In the genomic region with DNA sequence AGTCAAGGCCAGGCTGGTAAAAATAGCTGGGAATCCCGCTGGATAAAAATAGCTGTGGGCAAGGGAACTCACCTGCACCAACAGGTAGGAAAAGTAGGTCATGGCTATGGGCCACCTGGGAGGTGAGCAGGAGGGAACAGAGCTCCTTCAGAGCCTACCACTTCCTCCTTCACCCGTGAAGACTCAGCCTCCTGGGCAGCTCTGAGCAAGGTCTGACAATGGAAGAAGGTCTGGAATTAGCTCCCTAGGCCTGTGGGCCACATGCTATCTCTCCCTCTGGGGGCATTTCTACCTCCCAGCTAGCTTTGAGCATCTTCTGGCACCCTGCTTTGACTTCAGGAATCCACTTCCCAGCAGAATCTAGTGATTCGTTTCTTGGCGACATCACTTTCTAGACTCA, we compare ENCODE assay signal across 14 cellular contexts.
DNase-seq lines count a peak whose midpoint lies in the region; ATAC-seq and TF ChIP-seq lines count a peak whose summit lies in the region.
"Had no signal": no experiment of that assay in that cellular context is flagged by ENCODE, and none has a peak within 500 bp of the region (broad histone marks: within the 10 kb centered on the region; RNA-seq: fewer than 3 reads in every experiment).

No MANE protein-coding gene starts in this region.

- no peak for TF ChIP-seq EP300 in sigmoid colon (IDR thresholded peaks at IDR 0.05)

- POLR2A ChIA-PET in A673 (lab: Charles Lee; ENCODE audit: low non-redundant PET) = no interaction called here

- H3K36me3 ChIP-seq in GM23248 (ENCODE audit: low read depth) = no peaks in the 10 kb centered on the region
- H3K36me3 ChIP-seq in ascending aorta = no peaks in the 10 kb centered on the region
- no peaks in the 10 kb centered on the region for H3K36me3 ChIP-seq in sigmoid colon
- no peaks in the 10 kb centered on the region for H3K36me3 ChIP-seq in A673 (ENCODE audit: insufficient read depth, low read length, poor library complexity, severe bottlenecking)
- H3K36me3 ChIP-seq: BLaER1 had no signal

- H3K27ac ChIP-seq in GM23248 (peak overlapping the region; percentile 84), ascending aorta (peak overlapping the region; percentile 75 to 87), right cardiac atrium (ENCODE audit: low read length) (peak overlapping the region; percentile 49), sigmoid colon (peak overlapping the region; percentile 73 to 86 (median 78)), A673 (ENCODE audit: low read depth, low read length, poor library complexity, severe bottlenecking) (no peak overlapping the region)
- H3K27ac ChIP-seq: BLaER1 had no signal

- peak overlapping the region; percentile 31 for H3K9ac ChIP-seq in GM23248
- H3K9ac ChIP-seq: BLaER1 had no signal

- no peaks in the 10 kb centered on the region for H3K9me2 ChIP-seq in GM23248 (ENCODE audit: insufficient read depth)

- H3K79me2 ChIP-seq in GM23248 (ENCODE audit: insufficient read depth) = no peaks in the 10 kb centered on the region

- H3K9me3 ChIP-seq in GM23248 (ENCODE audit: low read depth) (no peaks in the 10 kb centered on the region), ascending aorta (no peaks in the 10 kb centered on the region), right cardiac atrium (ENCODE audit: control insufficient read depth, low read length) (no peaks in the 10 kb centered on the region), sigmoid colon (peaks cover 0 to 4% (median 0%) of the 10 kb centered on the region in 4 donors), A673 (ENCODE audit: low read depth, low read length, poor library complexity, severe bottlenecking) (no peaks in the 10 kb centered on the region)

- no TSS peak for BruUV-seq in A673 (replicated peaks; lab: Mats Ljungman, UMichigan)

- TF ChIP-seq POLR2A in sigmoid colon (IDR thresholded peaks at IDR 0.05) = no peak

- WGBS in GM23248 (ENCODE audit: low coverage in 1 of 2, low lambda C conversion rate in 2 of 2, missing lambda C conversion rate in 2 of 2), 2 experiments = 61 to 66% methylated on average over 4 of the region's 4 CpGs
- WGBS in right cardiac atrium = 58% methylated on average over 4 of the region's 4 CpGs
- 66 to 69% methylated on average over 4 of the region's 4 CpGs for WGBS in sigmoid colon, 2 donors

- no peak for ATAC-seq in right cardiac atrium
- ATAC-seq: HepG2 had no signal

- H4K20me1 ChIP-seq in GM23248 (ENCODE audit: insufficient read depth) = no peaks in the 10 kb centered on the region
- H4K20me1 ChIP-seq: BLaER1 had no signal

- H3K27me3 ChIP-seq in GM23248 (replicated peaks; ENCODE audit: insufficient read depth) (no peaks in the 10 kb centered on the region), ascending aorta (no peaks in the 10 kb centered on the region), right cardiac atrium (ENCODE audit: control insufficient read depth, insufficient read depth) (no peaks in the 10 kb centered on the region), sigmoid colon (no peaks in the 10 kb centered on the region), A673 (replicated peaks; ENCODE audit: insufficient read depth, low read depth, low read length, poor library complexity) (no peaks in the 10 kb centered on the region)
- H3K27me3 ChIP-seq: BLaER1, dorsolateral prefrontal cortex had no signal

- peaks cover 43% of the 10 kb centered on the region for H3K4me1 ChIP-seq in GM23248 (ENCODE audit: insufficient read depth)
- peaks cover 0 to 17% of the 10 kb centered on the region in 2 donors for H3K4me1 ChIP-seq in ascending aorta
- H3K4me1 ChIP-seq in right cardiac atrium (ENCODE audit: control insufficient read depth, insufficient read depth, low read length) = peaks cover 10% of the 10 kb centered on the region
- peaks cover 0 to 34% (median 31%) of the 10 kb centered on the region in 4 donors for H3K4me1 ChIP-seq in sigmoid colon
- H3K4me1 ChIP-seq in A673 (ENCODE audit: insufficient read depth, low read length, poor library complexity, severe bottlenecking) = peaks cover 9% of the 10 kb centered on the region

- H3K4me3 ChIP-seq in GM23248 (no peak overlapping the region), ascending aorta (no peak overlapping the region), right cardiac atrium (ENCODE audit: low read length) (no peak overlapping the region), sigmoid colon (no peak overlapping the region), A673 (ENCODE audit: low read depth, low read length, poor library complexity, severe bottlenecking) (no peak overlapping the region)
- H3K4me3 ChIP-seq: BLaER1, dorsolateral prefrontal cortex had no signal

- in situ Hi-C loops in GM23248 (cut with MboI) = no loop called here

- CTCF ChIA-PET in A673 (lab: Charles Lee) = no interaction called here

- intact Hi-C loops in ascending aorta (cut with DNase I) (loop anchor here (2.0 to 5.0 kb wide), 2 partner anchors 19 to 104 kb away; no protein-coding TSS in a partner anchor), right cardiac atrium (cut with DNase I) (no loop called here), sigmoid colon (cut with DNase I) (loop anchor here (1.0 to 5.0 kb wide), 2 partner anchors 74 to 100 kb away; no protein-coding TSS in a partner anchor), A673 (cut with micrococcal nuclease; ENCODE audit: unreplicated experiment) (no loop called here)

- no peak overlapping the region for H2AFZ ChIP-seq in GM23248

- peak overlapping the region; percentile 58 for H3K4me2 ChIP-seq in GM23248 (ENCODE audit: unreplicated experiment)

- peaks cover 37% of the 10 kb centered on the region for H3F3A ChIP-seq in GM23248 (ENCODE audit: insufficient read depth)

- DNase-seq in GM23248 = peak; percentile 38
- no peak for DNase-seq in ascending aorta (ENCODE audit: low spot score in 2 of 2)
- no peak for DNase-seq in right cardiac atrium
- no peak for DNase-seq in sigmoid colon
- no peak for DNase-seq in DMS53 treated with DMSO at 0.1 percent for 48 hours (lab: John Stamatoyannopoulos, UW; ENCODE audit: unreplicated experiment)
- no peak for DNase-seq in AML-193 (lab: John Stamatoyannopoulos, UW)
- no peak for DNase-seq in A673 (ENCODE audit: low spot score)
- DNase-seq in hepatic stellate cell (ENCODE audit: low spot score) = no peak
- DNase-seq: activated naive CD8-positive, alpha-beta T cell treated with anti-CD3 and anti-CD28 coated beads, Interleukin-2, amount 10 ng/mL, durations not matched to agents 7 days and 5 days; NCI-H69; SIG-M5 had no signal

- TF ChIP-seq CTCF in ascending aorta (IDR thresholded peaks at IDR 0.05) (no peak), sigmoid colon (IDR thresholded peaks at IDR 0.05) (no peak), A673 (conservative IDR thresholded peaks at IDR 0.05; ENCODE audit: low read depth, low read length) (no peak)

Comparison
In these comparisons a context has a peak if more than half of its experiments do, and no peak if none do; other contexts are left out.
1. intact Hi-C loops: an anchor here in ascending aorta (2.0 to 5.0 kb wide) and sigmoid colon (1.0 to 5.0 kb wide); none called in right cardiac atrium and A673.